ENCODE assay signal across 9 cellular contexts in the genomic region with DNA sequence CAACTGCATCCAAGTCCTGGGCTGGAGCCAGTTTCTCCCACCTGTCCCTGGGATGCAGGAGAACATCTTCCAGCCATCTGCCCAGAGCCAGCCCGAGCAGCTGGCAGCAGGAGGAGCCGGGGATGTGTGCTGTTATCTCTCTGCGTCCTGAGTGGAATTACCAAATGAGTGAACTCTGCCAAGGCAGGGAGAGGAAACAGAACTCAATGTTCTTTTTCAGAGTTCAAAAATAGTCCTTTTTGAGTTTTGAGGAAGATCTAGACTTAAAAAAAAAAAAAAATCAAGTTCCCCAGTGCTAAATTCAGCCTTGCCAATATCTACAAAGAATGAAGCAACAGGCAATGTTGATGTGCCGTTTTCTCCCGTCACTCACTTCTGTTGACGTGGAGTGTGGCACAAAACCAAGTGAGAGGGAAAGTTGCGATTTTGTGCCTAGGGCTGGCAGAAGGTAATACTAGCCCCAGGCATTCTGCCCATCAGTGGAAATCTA.
DNase-seq lines count a peak whose midpoint lies in the region; ATAC-seq lines count a peak whose summit lies in the region.
"Had no signal": no experiment of that assay in that cellular context is flagged by ENCODE, and none has a peak within 500 bp of the region (broad histone marks: within the 10 kb centered on the region; RNA-seq: fewer than 3 reads in every experiment).

No MANE protein-coding gene starts in this region.

- ATAC-seq in GM18498 (IDR thresholded peaks at IDR 0.05; ENCODE audit: unreplicated experiment) (no peak), GM19023 (IDR thresholded peaks at IDR 0.05; ENCODE audit: unreplicated experiment) (no peak)

- H3K4me3 ChIP-seq in adipocyte (ENCODE audit: low read length) = peak overlapping the region; percentile 35

- H3K4me1 ChIP-seq in adipocyte (ENCODE audit: control insufficient read depth, insufficient read depth, low read length) = peaks cover 27% of the 10 kb centered on the region

- H3K27me3 ChIP-seq in adipocyte (replicated peaks; ENCODE audit: control insufficient read depth, insufficient read depth, low read length) = peaks cover 30% of the 10 kb centered on the region

- H3K9me3 ChIP-seq in adipocyte (ENCODE audit: control insufficient read depth, low read length) = no peaks in the 10 kb centered on the region

- no peaks in the 10 kb centered on the region for H3K36me3 ChIP-seq in adipocyte (ENCODE audit: control insufficient read depth, insufficient read depth, low read length, severe bottlenecking)

- H3K9ac ChIP-seq in adipocyte (ENCODE audit: low read length) = peak overlapping the region; percentile 41

- peak; percentile 81 for DNase-seq in NCI-H1105 treated with DMSO at 0.1 percent for 48 hours (lab: John Stamatoyannopoulos, UW)
- DNase-seq in adipocyte (ENCODE audit: low read depth) = no peak
- DNase-seq in hippocampal formation (lab: John Stamatoyannopoulos, UW) = peak; percentile 45 to 87
- DNase-seq in superior temporal gyrus (ENCODE audit: extremely low spot score) = peak; percentile 86
- DNase-seq in SKM-1 (lab: John Stamatoyannopoulos, UW; ENCODE audit: unreplicated experiment) = no peak
- no peak for DNase-seq in activated CD8-positive, alpha-beta memory T cell treated with anti-CD3 and anti-CD28 coated beads, Interleukin-2, amount 50 U/mL, for 4 hours
- DNase-seq: activated naive CD4-positive, alpha-beta T cell treated with anti-CD3 and anti-CD28 coated beads, Interleukin-2, amount 50 U/mL, for 16 hours had no signal

Comparison
In these comparisons a context has a peak if more than half of its experiments do, and no peak if none do; other contexts are left out.
1. DNase-seq: peak in NCI-H1105 treated with DMSO at 0.1 percent for 48 hours (single experiment), hippocampal formation (2 of 2) and superior temporal gyrus (single experiment); none in adipocyte (single experiment), SKM-1 (single experiment) and activated CD8-positive, alpha-beta memory T cell treated with anti-CD3 and anti-CD28 coated beads, Interleukin-2, amount 50 U/mL, for 4 hours (single experiment).